ENCODE assay signal across 1 cellular context in genomic region chr17:75044716-75045115, GRCh38.
TF ChIP-seq lines count a peak whose summit lies in the region.

No MANE protein-coding gene starts in this region.

TF ChIP-seq in H1, 55 proteins besides CTCF, POLR2A, EP300 and RAD21:
- TF ChIP-seq, protein P1, sequence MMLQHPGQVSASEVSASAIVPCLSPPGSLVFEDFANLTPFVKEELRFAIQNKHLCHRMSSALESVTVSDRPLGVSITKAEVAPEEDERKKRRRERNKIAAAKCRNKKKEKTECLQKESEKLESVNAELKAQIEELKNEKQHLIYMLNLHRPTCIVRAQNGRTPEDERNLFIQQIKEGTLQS (IDR thresholded peaks at IDR 0.05; ENCODE audit: insufficient read depth, low read depth, low read length), result no peak
- TF ChIP-seq SP2 (IDR thresholded peaks at IDR 0.05; ENCODE audit: low read length) (no peak), CHD2 (IDR thresholded peaks at IDR 0.05; ENCODE audit: low read length) (no peak), MAX (IDR thresholded peaks at IDR 0.05) (no peak)
